ENCODE assay signal across 8 cellular contexts in the genomic region with DNA sequence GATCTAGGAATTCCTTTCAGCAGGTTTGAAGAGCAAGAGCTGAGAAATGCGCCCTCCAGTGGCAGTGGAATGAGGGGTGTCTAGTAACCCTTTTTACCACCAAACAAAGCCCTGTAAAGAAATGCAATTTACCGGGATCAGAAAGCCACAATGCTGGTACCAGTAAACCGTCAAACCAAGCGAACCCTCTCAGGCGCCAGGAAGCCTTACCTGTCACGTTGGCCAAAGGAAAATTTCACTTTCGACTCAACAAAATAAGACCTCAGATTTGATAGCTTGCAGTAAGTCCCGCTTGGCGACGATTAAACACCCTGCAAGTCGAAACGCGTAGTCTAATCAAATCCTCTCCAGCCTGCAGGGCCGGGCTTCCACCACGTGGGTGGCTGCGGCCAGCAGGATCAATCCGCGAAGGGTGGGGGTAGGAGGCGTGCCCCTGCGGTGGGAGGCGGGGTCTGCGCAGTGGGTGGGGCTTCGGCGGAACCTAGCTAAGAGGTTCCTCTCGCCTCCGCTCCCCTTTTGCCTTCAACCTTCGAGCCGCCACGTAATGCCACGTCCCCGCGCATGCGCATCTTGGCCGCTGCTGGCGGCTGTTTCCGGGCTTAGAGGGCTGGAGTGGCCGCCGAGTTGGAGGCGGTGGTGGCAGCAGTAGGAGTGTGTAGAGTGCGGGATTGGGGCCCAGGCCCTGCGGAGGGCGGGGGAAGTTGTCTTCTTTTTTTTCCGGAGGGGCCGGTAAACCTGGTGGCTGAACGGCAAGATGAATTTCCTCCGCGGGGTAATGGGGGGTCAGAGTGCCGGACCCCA. TPM values are rescaled to one million over a fixed set of nuclear protein-coding genes. Genes with fewer than 3 reads are reported as not detected.
A peak's percentile ranks its signal among the peaks of the same experiment; 100 is the strongest.
DNase-seq lines count a peak whose midpoint lies in the region; ATAC-seq, FAIRE-seq and TF ChIP-seq lines count a peak whose summit lies in the region.

A gene with protein sequence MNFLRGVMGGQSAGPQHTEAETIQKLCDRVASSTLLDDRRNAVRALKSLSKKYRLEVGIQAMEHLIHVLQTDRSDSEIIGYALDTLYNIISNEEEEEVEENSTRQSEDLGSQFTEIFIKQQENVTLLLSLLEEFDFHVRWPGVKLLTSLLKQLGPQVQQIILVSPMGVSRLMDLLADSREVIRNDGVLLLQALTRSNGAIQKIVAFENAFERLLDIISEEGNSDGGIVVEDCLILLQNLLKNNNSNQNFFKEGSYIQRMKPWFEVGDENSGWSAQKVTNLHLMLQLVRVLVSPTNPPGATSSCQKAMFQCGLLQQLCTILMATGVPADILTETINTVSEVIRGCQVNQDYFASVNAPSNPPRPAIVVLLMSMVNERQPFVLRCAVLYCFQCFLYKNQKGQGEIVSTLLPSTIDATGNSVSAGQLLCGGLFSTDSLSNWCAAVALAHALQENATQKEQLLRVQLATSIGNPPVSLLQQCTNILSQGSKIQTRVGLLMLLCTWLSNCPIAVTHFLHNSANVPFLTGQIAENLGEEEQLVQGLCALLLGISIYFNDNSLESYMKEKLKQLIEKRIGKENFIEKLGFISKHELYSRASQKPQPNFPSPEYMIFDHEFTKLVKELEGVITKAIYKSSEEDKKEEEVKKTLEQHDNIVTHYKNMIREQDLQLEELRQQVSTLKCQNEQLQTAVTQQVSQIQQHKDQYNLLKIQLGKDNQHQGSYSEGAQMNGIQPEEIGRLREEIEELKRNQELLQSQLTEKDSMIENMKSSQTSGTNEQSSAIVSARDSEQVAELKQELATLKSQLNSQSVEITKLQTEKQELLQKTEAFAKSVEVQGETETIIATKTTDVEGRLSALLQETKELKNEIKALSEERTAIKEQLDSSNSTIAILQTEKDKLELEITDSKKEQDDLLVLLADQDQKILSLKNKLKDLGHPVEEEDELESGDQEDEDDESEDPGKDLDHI (plus strand): TSS at position 512 of the 801 bp plus-strand sequence. CDS start 243 bp downstream, at position 755.

- TF ChIP-seq CTCF in psoas muscle (IDR thresholded peaks at IDR 0.05): peak; percentile 70

- H3K36me3 ChIP-seq in psoas muscle (ENCODE audit: insufficient read depth in 1 of 2, low read depth in 1 of 2): peaks cover 0 to 6% of the 10 kb centered on the region in 2 donors

- intact Hi-C loops in left ventricle myocardium superior (cut with micrococcal nuclease) (loop anchor here (10.0 kb wide), 1 partner anchor 49 kb away; the partner anchor contains the start of gene G3BP2), psoas muscle (cut with DNase I) (loop anchor here (1.0 to 5.0 kb wide), 3 partner anchors 51 to 72 kb away; partner anchors contain the start of gene G3BP2 (in 2 of the 2))

- peak; percentile 72 for ATAC-seq in GM18499 (IDR thresholded peaks at IDR 0.05; ENCODE audit: insufficient read depth, unreplicated experiment)
- ATAC-seq in HG02943 (IDR thresholded peaks at IDR 0.05; ENCODE audit: low read depth, unreplicated experiment): peak; percentile 81
- ATAC-seq in left ventricle myocardium superior: peak; percentile 97
- ATAC-seq in psoas muscle: peak; percentile 83 to 93 (median 90)

- DNase-seq in NCI-H187 (lab: John Stamatoyannopoulos, UW) (peak; percentile 98 to 99), T-helper 2 cell (peak; percentile 98 to 99 (median 99)), left ventricle myocardium superior (peak; percentile 99), psoas muscle (peak; percentile 98 to 99), urothelium cell line (ENCODE audit: low spot score) (peak; percentile 98)

- FAIRE-seq in urothelium cell line (lab: Jason Lieb, UNC): peak; percentile 95

- H3K27me3 ChIP-seq in psoas muscle (ENCODE audit: insufficient read depth in 3 of 3, low read length in 2 of 3): no peaks in the 10 kb centered on the region

- no peaks in the 10 kb centered on the region for H3K9me3 ChIP-seq in psoas muscle

- H3K4me1 ChIP-seq in psoas muscle: peaks cover 39% of the 10 kb centered on the region

- peak within 1 kb of the TSS; percentile 92 for H3K4me3 ChIP-seq in psoas muscle

- H3K27ac ChIP-seq in angular gyrus (ENCODE audit: low read depth, low read length) (peak within 1 kb of the TSS; percentile 80), psoas muscle (peak within 1 kb of the TSS; percentile 99)

- 0 to 1% (median 0%) methylated on average over 43 to 48 of the region's 48 CpGs for WGBS in psoas muscle, 3 donors

RNA-seq across cellular contexts. Expression of the gene that starts here (rescaled TPM):
- total RNA-seq in left ventricle myocardium superior (96.8 TPM), psoas muscle (100 to 1,000 TPM; 175 to 210 (median 180) TPM)
- polyA plus RNA-seq in psoas muscle: 100 to 1,000 TPM in 2 of 3 donors, 10 to 100 TPM in 1; 49.5 to 224 (median 136) TPM

Comparison
In these comparisons a context has a peak if more than half of its experiments do, and no peak if none do; other contexts are left out.
1. Peak in every context shown above with its lines: DNase-seq, ATAC-seq, H3K4me3 ChIP-seq and H3K27ac ChIP-seq.